In genomic region chr12:71546322-71546861, GRCh38 we compare ENCODE assay signal across 18 cellular contexts.
A peak's percentile ranks its signal among the peaks of the same experiment; 100 is the strongest.
DNase-seq lines count a peak whose midpoint lies in the region; ATAC-seq and TF ChIP-seq lines count a peak whose summit lies in the region.
"Had no signal": no experiment of that assay in that cellular context is flagged by ENCODE, and none has a peak within 500 bp of the region (broad histone marks: within the 10 kb centered on the region; RNA-seq: fewer than 3 reads in every experiment).

No MANE protein-coding gene starts in this region.

- DNase-seq in activated CD8-positive, alpha-beta T cell treated with anti-CD3 and anti-CD28 coated beads for 36 hours, result peak; percentile 14
- DNase-seq in activated CD8-positive, alpha-beta T cell treated with anti-CD3 and anti-CD28 coated beads, Interleukin-2, amount 10 ng/mL, durations not matched to agents 7 days and 5 days, result no peak
- no peak for DNase-seq in CD14-positive monocyte (ENCODE audit: low spot score)
- DNase-seq in DMS79 (lab: John Stamatoyannopoulos, UW), result no peak
- no peak for DNase-seq in activated T-helper 1 cell treated with anti-CD3 and anti-CD28 coated beads, Interleukin-12 subunit alpha, Interleukin-12 subunit beta, Interleukin-2, Interleukin-4 antibody, amounts not matched to agents 30 ng/mL and 10 ng/mL and 1 ng/mL, durations not matched to agents 14 hours and 24 hours and 36 hours (ENCODE audit: low spot score)
- DNase-seq in OCI-M1 (lab: John Stamatoyannopoulos, UW), result no peak
- DNase-seq: CD4-positive, alpha-beta T cell; DMS53; HCEC 1CT; Kasumi-1; MM.1S; NCI-H1105; NCI-H1694; NK-92 treated with Interleukin-12 subunit alpha and Interleukin-12 subunit beta, amount 100 ng/mL, for 24 hours; SHP77 treated with DMSO at 0.1 percent for 48 hours had no signal

- intact Hi-C loops in activated CD8-positive, alpha-beta T cell treated with anti-CD3 and anti-CD28 coated beads for 36 hours (cut with micrococcal nuclease), result no loop called here
- intact Hi-C loops in CD14-positive monocyte (cut with micrococcal nuclease), result no loop called here
- intact Hi-C loops in activated T-helper 1 cell treated with anti-CD3 and anti-CD28 coated beads, Interleukin-12 subunit alpha, Interleukin-12 subunit beta, Interleukin-2, Interleukin-4 antibody, amounts not matched to agents 30 ng/mL and 10 ng/mL and 1 ng/mL, durations not matched to agents 14 hours and 24 hours and 36 hours (cut with micrococcal nuclease), result no loop called here

- TF ChIP-seq CTCF in activated CD8-positive, alpha-beta T cell treated with anti-CD3 and anti-CD28 coated beads for 36 hours (IDR thresholded peaks at IDR 0.05), result no peak
- TF ChIP-seq CTCF in CD14-positive monocyte (IDR thresholded peaks at IDR 0.05), result no peak

- no peak overlapping the region for H3K4me3 Mint-ChIP-seq in activated CD8-positive, alpha-beta T cell treated with anti-CD3 and anti-CD28 coated beads for 36 hours
- no peak overlapping the region for H3K4me3 Mint-ChIP-seq in activated CD8-positive, alpha-beta T cell treated with anti-CD3 and anti-CD28 coated beads, Interleukin-2, amount 10 ng/mL, durations not matched to agents 7 days and 5 days
- no peak overlapping the region for H3K4me3 Mint-ChIP-seq in activated T-helper 17 cell treated with anti-CD3 and anti-CD28 coated beads, Interleukin-2, amount 50 U/mL, for 72 hours
- H3K4me3 Mint-ChIP-seq in CD14-positive monocyte, result no peak overlapping the region
- no peak overlapping the region for H3K4me3 Mint-ChIP-seq in activated T-helper 1 cell treated with anti-CD3 and anti-CD28 coated beads, Interleukin-12 subunit alpha, Interleukin-12 subunit beta, Interleukin-2, Interleukin-4 antibody, amounts not matched to agents 30 ng/mL and 10 ng/mL and 1 ng/mL, durations not matched to agents 14 hours and 24 hours and 36 hours
- H3K4me3 Mint-ChIP-seq: B cell; CD4-positive, alpha-beta T cell had no signal

- H3K36me3 Mint-ChIP-seq in activated CD8-positive, alpha-beta T cell treated with anti-CD3 and anti-CD28 coated beads for 36 hours (ENCODE audit: low read depth), result no peaks in the 10 kb centered on the region
- H3K36me3 Mint-ChIP-seq in activated CD8-positive, alpha-beta T cell treated with anti-CD3 and anti-CD28 coated beads, Interleukin-2, amount 10 ng/mL, durations not matched to agents 7 days and 5 days (ENCODE audit: low read depth), result no peaks in the 10 kb centered on the region
- no peaks in the 10 kb centered on the region for H3K36me3 Mint-ChIP-seq in activated T-helper 17 cell treated with anti-CD3 and anti-CD28 coated beads, Interleukin-2, amount 50 U/mL, for 72 hours (ENCODE audit: low read depth)
- H3K36me3 Mint-ChIP-seq in CD14-positive monocyte, result no peaks in the 10 kb centered on the region
- H3K36me3 Mint-ChIP-seq in activated T-helper 1 cell treated with anti-CD3 and anti-CD28 coated beads, Interleukin-12 subunit alpha, Interleukin-12 subunit beta, Interleukin-2, Interleukin-4 antibody, amounts not matched to agents 30 ng/mL and 10 ng/mL and 1 ng/mL, durations not matched to agents 14 hours and 24 hours and 36 hours (ENCODE audit: low read depth), result no peaks in the 10 kb centered on the region

- ATAC-seq in activated CD8-positive, alpha-beta T cell treated with anti-CD3 and anti-CD28 coated beads for 36 hours, result peak; percentile 80
- ATAC-seq in activated CD8-positive, alpha-beta T cell treated with anti-CD3 and anti-CD28 coated beads, Interleukin-2, amount 10 ng/mL, durations not matched to agents 7 days and 5 days, result no peak
- ATAC-seq in HG02798 (IDR thresholded peaks at IDR 0.05; ENCODE audit: poor library complexity, unreplicated experiment), result peak; percentile 33
- peak; percentile 16 for ATAC-seq in activated T-helper 17 cell treated with anti-CD3 and anti-CD28 coated beads, Interleukin-2, amount 50 U/mL, for 72 hours (replicated peaks)

- no peak overlapping the region for H3K27ac Mint-ChIP-seq in activated CD8-positive, alpha-beta T cell treated with anti-CD3 and anti-CD28 coated beads for 36 hours
- no peak overlapping the region for H3K27ac Mint-ChIP-seq in activated CD8-positive, alpha-beta T cell treated with anti-CD3 and anti-CD28 coated beads, Interleukin-2, amount 10 ng/mL, durations not matched to agents 7 days and 5 days
- H3K27ac Mint-ChIP-seq in activated T-helper 17 cell treated with anti-CD3 and anti-CD28 coated beads, Interleukin-2, amount 50 U/mL, for 72 hours, result no peak overlapping the region
- H3K27ac Mint-ChIP-seq in CD14-positive monocyte, result no peak overlapping the region
- no peak overlapping the region for H3K27ac Mint-ChIP-seq in activated T-helper 1 cell treated with anti-CD3 and anti-CD28 coated beads, Interleukin-12 subunit alpha, Interleukin-12 subunit beta, Interleukin-2, Interleukin-4 antibody, amounts not matched to agents 30 ng/mL and 10 ng/mL and 1 ng/mL, durations not matched to agents 14 hours and 24 hours and 36 hours
- H3K27ac Mint-ChIP-seq: B cell; CD4-positive, alpha-beta T cell had no signal

- H3K9me3 Mint-ChIP-seq in activated CD8-positive, alpha-beta T cell treated with anti-CD3 and anti-CD28 coated beads for 36 hours, result no peaks in the 10 kb centered on the region
- H3K9me3 Mint-ChIP-seq in activated CD8-positive, alpha-beta T cell treated with anti-CD3 and anti-CD28 coated beads, Interleukin-2, amount 10 ng/mL, durations not matched to agents 7 days and 5 days (ENCODE audit: insufficient read depth), result no peaks in the 10 kb centered on the region
- no peaks in the 10 kb centered on the region for H3K9me3 Mint-ChIP-seq in activated T-helper 17 cell treated with anti-CD3 and anti-CD28 coated beads, Interleukin-2, amount 50 U/mL, for 72 hours
- H3K9me3 Mint-ChIP-seq in CD14-positive monocyte, result no peaks in the 10 kb centered on the region
- H3K9me3 Mint-ChIP-seq in activated T-helper 1 cell treated with anti-CD3 and anti-CD28 coated beads, Interleukin-12 subunit alpha, Interleukin-12 subunit beta, Interleukin-2, Interleukin-4 antibody, amounts not matched to agents 30 ng/mL and 10 ng/mL and 1 ng/mL, durations not matched to agents 14 hours and 24 hours and 36 hours, result no peaks in the 10 kb centered on the region
- H3K9me3 Mint-ChIP-seq: CD4-positive, alpha-beta T cell had no signal

- CTCF ChIA-PET in activated CD8-positive, alpha-beta T cell treated with anti-CD3 and anti-CD28 coated beads for 36 hours (lab: Charles Lee), result no interaction called here
- CTCF ChIA-PET in activated CD8-positive, alpha-beta T cell treated with anti-CD3 and anti-CD28 coated beads, Interleukin-2, amount 10 ng/mL, durations not matched to agents 7 days and 5 days (lab: Charles Lee), result no interaction called here

- H3K4me1 Mint-ChIP-seq in activated CD8-positive, alpha-beta T cell treated with anti-CD3 and anti-CD28 coated beads for 36 hours (ENCODE audit: low read depth), result peaks cover 3% of the 10 kb centered on the region
- no peaks in the 10 kb centered on the region for H3K4me1 Mint-ChIP-seq in activated CD8-positive, alpha-beta T cell treated with anti-CD3 and anti-CD28 coated beads, Interleukin-2, amount 10 ng/mL, durations not matched to agents 7 days and 5 days (ENCODE audit: low read depth)
- H3K4me1 Mint-ChIP-seq in activated T-helper 17 cell treated with anti-CD3 and anti-CD28 coated beads, Interleukin-2, amount 50 U/mL, for 72 hours, result no peaks in the 10 kb centered on the region
- H3K4me1 Mint-ChIP-seq in CD14-positive monocyte, result no peaks in the 10 kb centered on the region
- H3K4me1 Mint-ChIP-seq in activated T-helper 1 cell treated with anti-CD3 and anti-CD28 coated beads, Interleukin-12 subunit alpha, Interleukin-12 subunit beta, Interleukin-2, Interleukin-4 antibody, amounts not matched to agents 30 ng/mL and 10 ng/mL and 1 ng/mL, durations not matched to agents 14 hours and 24 hours and 36 hours (ENCODE audit: low read depth), result no peaks in the 10 kb centered on the region
- H3K4me1 Mint-ChIP-seq: B cell had no signal

- H3K27me3 Mint-ChIP-seq in activated CD8-positive, alpha-beta T cell treated with anti-CD3 and anti-CD28 coated beads for 36 hours, result peaks cover 2% of the 10 kb centered on the region
- no peaks in the 10 kb centered on the region for H3K27me3 Mint-ChIP-seq in activated CD8-positive, alpha-beta T cell treated with anti-CD3 and anti-CD28 coated beads, Interleukin-2, amount 10 ng/mL, durations not matched to agents 7 days and 5 days (ENCODE audit: low read depth)
- H3K27me3 Mint-ChIP-seq in activated T-helper 17 cell treated with anti-CD3 and anti-CD28 coated beads, Interleukin-2, amount 50 U/mL, for 72 hours, result peaks cover 2% of the 10 kb centered on the region
- peaks cover 0 to 2% (median 0%) of the 10 kb centered on the region in 3 donors for H3K27me3 Mint-ChIP-seq in CD14-positive monocyte (ENCODE audit: low read depth in 3 of 3)
- H3K27me3 Mint-ChIP-seq in activated T-helper 1 cell treated with anti-CD3 and anti-CD28 coated beads, Interleukin-12 subunit alpha, Interleukin-12 subunit beta, Interleukin-2, Interleukin-4 antibody, amounts not matched to agents 30 ng/mL and 10 ng/mL and 1 ng/mL, durations not matched to agents 14 hours and 24 hours and 36 hours (ENCODE audit: insufficient read depth), result peaks cover 5% of the 10 kb centered on the region
- H3K27me3 Mint-ChIP-seq: B cell; CD4-positive, alpha-beta T cell had no signal

- POLR2A ChIA-PET in activated CD8-positive, alpha-beta T cell treated with anti-CD3 and anti-CD28 coated beads for 36 hours (lab: Charles Lee), result no interaction called here
- POLR2A ChIA-PET in activated CD8-positive, alpha-beta T cell treated with anti-CD3 and anti-CD28 coated beads, Interleukin-2, amount 10 ng/mL, durations not matched to agents 7 days and 5 days (lab: Charles Lee), result no interaction called here
